ENCODE assay signal across 7 cellular contexts in genomic region chr6:89298680-89299450, GRCh38. TPM values are rescaled to one million over a fixed set of nuclear protein-coding genes. Genes with fewer than 3 reads are reported as not detected.
DNase-seq lines count a peak whose midpoint lies in the region; ATAC-seq and TF ChIP-seq lines count a peak whose summit lies in the region.

No MANE protein-coding gene starts in this region.

- H3K4me1 ChIP-seq in left lung, result peaks cover 0 to 26% of the 10 kb centered on the region in 2 donors
- H3K4me1 ChIP-seq in colonic mucosa, result no peaks in the 10 kb centered on the region

- TF ChIP-seq CTCF in left lung (IDR thresholded peaks at IDR 0.05), result no peak
- TF ChIP-seq CTCF in colonic mucosa (IDR thresholded peaks at IDR 0.05), result no peak
- TF ChIP-seq CTCF in nephron progenitor cell (IDR thresholded peaks at IDR 0.05), result no peak

- peaks cover 0 to 4% of the 10 kb centered on the region in 2 donors for H3K9me3 ChIP-seq in left lung
- no peaks in the 10 kb centered on the region for H3K9me3 ChIP-seq in colonic mucosa

- no peak overlapping the region for H3K4me3 ChIP-seq in left lung
- no peak overlapping the region for H3K4me3 ChIP-seq in colonic mucosa

- intact Hi-C loops in left lung (cut with DNase I) (no loop called here), colonic mucosa (cut with DNase I) (no loop called here)

- H3K27ac Mint-ChIP-seq in activated T-cell treated with anti-CD3 and anti-CD28 coated beads, Interleukin-2, amount 50 U/mL, for 72 hours, result no peak overlapping the region
- no peak overlapping the region for H3K27ac Mint-ChIP-seq in nephron progenitor cell

- no peaks in the 10 kb centered on the region for H3K27me3 Mint-ChIP-seq in activated T-cell treated with anti-CD3 and anti-CD28 coated beads, Interleukin-2, amount 50 U/mL, for 72 hours (ENCODE audit: low read depth)
- peaks cover 6% of the 10 kb centered on the region for H3K27me3 Mint-ChIP-seq in nephron progenitor cell (ENCODE audit: low read depth, poor library complexity)

- peaks cover 17% of the 10 kb centered on the region for H3K4me1 Mint-ChIP-seq in activated T-cell treated with anti-CD3 and anti-CD28 coated beads, Interleukin-2, amount 50 U/mL, for 72 hours (ENCODE audit: low read depth)
- peaks cover 24% of the 10 kb centered on the region for H3K4me1 Mint-ChIP-seq in nephron progenitor cell

- no peaks in the 10 kb centered on the region for H3K27me3 ChIP-seq in left lung
- H3K27me3 ChIP-seq in colonic mucosa, result no peaks in the 10 kb centered on the region

- H3K36me3 ChIP-seq in left lung (no peaks in the 10 kb centered on the region), colonic mucosa (no peaks in the 10 kb centered on the region)

- no peaks in the 10 kb centered on the region for H3K36me3 Mint-ChIP-seq in activated T-cell treated with anti-CD3 and anti-CD28 coated beads, Interleukin-2, amount 50 U/mL, for 72 hours (ENCODE audit: insufficient read depth in 2 of 2)
- H3K36me3 Mint-ChIP-seq in nephron progenitor cell (ENCODE audit: low read depth), result no peaks in the 10 kb centered on the region

- no peak overlapping the region for H3K27ac ChIP-seq in left lung
- H3K27ac ChIP-seq in colonic mucosa, result no peak overlapping the region

- H3K9me3 Mint-ChIP-seq in activated T-cell treated with anti-CD3 and anti-CD28 coated beads, Interleukin-2, amount 50 U/mL, for 72 hours, result no peaks in the 10 kb centered on the region
- H3K9me3 Mint-ChIP-seq in nephron progenitor cell, result peaks cover 22% of the 10 kb centered on the region

- peak overlapping the region; percentile 2 to 34 for H3K4me3 Mint-ChIP-seq in activated T-cell treated with anti-CD3 and anti-CD28 coated beads, Interleukin-2, amount 50 U/mL, for 72 hours
- no peak overlapping the region for H3K4me3 Mint-ChIP-seq in nephron progenitor cell

- peak; percentile 24 for ATAC-seq in GM21390 (IDR thresholded peaks at IDR 0.05; ENCODE audit: unreplicated experiment)
- ATAC-seq in activated T-cell treated with anti-CD3 and anti-CD28 coated beads, Interleukin-2, amount 50 U/mL, for 72 hours (replicated peaks in 1 of 2), result peak; percentile 40 to 50
- peak; percentile 30 for ATAC-seq in left lung
- ATAC-seq in HG02588 (IDR thresholded peaks at IDR 0.05; ENCODE audit: unreplicated experiment), result no peak

- DNase-seq in LHCN-M2 (ENCODE audit: low read depth) (peak; percentile 79), left lung (no peak), colonic mucosa (no peak), nephron progenitor cell (no peak)
- peak in 1 of 2 donors; percentile 3 for DNase-seq in activated T-cell treated with anti-CD3 and anti-CD28 coated beads, Interleukin-2, amount 50 U/mL, for 72 hours

- H3K9ac ChIP-seq in colonic mucosa (ENCODE audit: low read depth in 2 of 2, low read length in 2 of 2), result peak overlapping the region in 1 of 2 donors; percentile 35

RNA-seq across cellular contexts. Expression of gene GABRR2, which starts 16.2 kb away (rescaled TPM):
- total RNA-seq in LHCN-M2 (2014; rRNA removed), result 0.11 TPM in 1 of 2 replicates, not detected in the other
- 0.05 TPM for polyA plus RNA-seq in LHCN-M2 (2012)
- under 1 TPM; 0.46 to 0.74 TPM for total RNA-seq in activated T-cell treated with anti-CD3 and anti-CD28 coated beads, Interleukin-2, amount 50 U/mL, for 72 hours
- 1 to 10 TPM in 1 of 2 donors, under 1 TPM in 1; 0.82 to 4.8 TPM for total RNA-seq in left lung
- total RNA-seq in colonic mucosa, result under 1 TPM; 0.48 to 0.49 TPM

RNA-seq across cellular contexts. Expression of gene UBE2J1, which starts 53.7 kb away (rescaled TPM):
- total RNA-seq in LHCN-M2 (2014; rRNA removed), result 20.5 and 26.7 TPM in 2 replicates
- polyA plus RNA-seq in LHCN-M2 (2012), result 14.3 TPM
- 10 to 100 TPM; 20.6 to 21.4 TPM for total RNA-seq in activated T-cell treated with anti-CD3 and anti-CD28 coated beads, Interleukin-2, amount 50 U/mL, for 72 hours
- total RNA-seq in left lung, result 10 to 100 TPM; 33.5 to 52.2 TPM
- 10 to 100 TPM; 32.1 to 57.2 TPM for total RNA-seq in colonic mucosa
